In the genomic region with DNA sequence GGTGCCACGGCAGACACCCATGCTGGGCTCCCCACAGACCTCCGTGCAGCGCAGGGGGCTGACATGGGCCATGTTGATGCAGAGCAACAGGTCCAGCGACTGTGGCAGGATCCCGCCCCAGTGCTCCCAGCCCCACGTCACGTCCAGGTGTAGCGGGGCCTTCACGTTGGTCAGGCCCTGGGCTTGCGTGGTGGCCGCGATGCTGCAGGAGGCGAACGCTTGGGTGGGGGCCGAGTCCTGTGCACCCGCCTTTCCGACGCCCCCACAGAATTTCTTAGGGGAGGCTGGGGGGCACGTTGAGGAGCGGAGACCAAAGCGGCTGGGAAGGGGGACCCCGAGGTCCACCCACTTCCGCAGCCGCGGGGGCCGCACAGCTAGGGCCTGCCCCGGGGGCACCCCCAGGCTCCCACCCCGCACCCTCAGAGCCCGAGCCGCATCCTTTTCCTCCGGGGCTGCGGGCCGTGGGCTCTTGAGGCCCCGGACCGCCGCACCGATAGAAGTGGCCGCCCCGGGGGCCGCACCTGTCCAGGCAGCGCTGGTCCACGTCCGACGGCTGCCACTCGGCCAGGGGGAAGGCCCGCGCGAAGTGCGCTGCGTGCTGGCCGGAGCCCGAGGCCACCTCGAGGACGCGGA, we compare ENCODE assay signal across 1 cellular context.
TF ChIP-seq lines count a peak whose summit lies in the region.

No MANE protein-coding gene starts in this region.

TF ChIP-seq in IMR-90, 13 proteins besides CTCF, POLR2A, EP300 and RAD21 (continued from another document):
- no peak for TF ChIP-seq USF2 (IDR thresholded peaks at IDR 0.05; ENCODE audit: low read depth, low read length)
- no peak for TF ChIP-seq BHLHE40 (IDR thresholded peaks at IDR 0.05; ENCODE audit: low read depth, low read length)
- TF ChIP-seq SMC3 (IDR thresholded peaks at IDR 0.05; ENCODE audit: low read depth, low read length): no peak
- TF ChIP-seq CHD1 (IDR thresholded peaks at IDR 0.05; ENCODE audit: low read depth, low read length): no peak
- no peak for TF ChIP-seq ELK1 (IDR thresholded peaks at IDR 0.05; ENCODE audit: borderline replicate concordance, low read depth, low read length)
- no peak for TF ChIP-seq NFE2L2 (IDR thresholded peaks at IDR 0.05; ENCODE audit: low read depth, low read length)
- TF ChIP-seq MAZ (IDR thresholded peaks at IDR 0.05; ENCODE audit: borderline replicate concordance, low read depth, low read length): no peak
- TF ChIP-seq RCOR1 (IDR thresholded peaks at IDR 0.05; ENCODE audit: insufficient replicate concordance, low read length): no peak
- TF ChIP-seq FOS (IDR thresholded peaks at IDR 0.05; ENCODE audit: low read depth, low read length): no peak
- TF ChIP-seq CEBPB (IDR thresholded peaks at IDR 0.05; ENCODE audit: low read depth, low read length): no peak
- no peak for TF ChIP-seq MAFK (IDR thresholded peaks at IDR 0.05; ENCODE audit: low read depth, low read length)
TF ChIP-seq in IMR-90: peak in this region for 0.
